ENCODE assay signal across 1 cellular context in the genomic region with DNA sequence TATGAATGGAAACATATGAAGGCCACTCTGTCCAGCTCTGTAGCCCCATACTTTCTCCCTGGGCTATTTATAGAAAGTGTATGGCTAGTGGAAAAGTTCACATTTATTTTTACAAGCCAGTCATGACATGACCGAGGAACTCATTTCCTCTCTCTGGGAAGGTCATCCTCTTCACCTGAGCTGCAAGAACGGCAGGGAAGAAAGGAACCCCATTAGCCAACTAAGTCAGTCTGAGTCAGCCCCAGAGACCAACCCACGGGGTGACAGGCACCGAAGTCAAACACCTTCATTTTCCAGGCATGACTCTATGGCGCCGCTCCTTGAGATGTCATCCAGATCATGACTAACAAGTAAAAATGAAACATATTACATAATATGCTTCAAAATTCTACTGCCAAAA.
TF ChIP-seq lines count a peak whose summit lies in the region.

No MANE protein-coding gene starts in this region.

TF ChIP-seq in HEK293, 187 proteins besides CTCF, POLR2A, EP300 and RAD21 (continued from another document):
- TF ChIP-seq, protein P1, sequence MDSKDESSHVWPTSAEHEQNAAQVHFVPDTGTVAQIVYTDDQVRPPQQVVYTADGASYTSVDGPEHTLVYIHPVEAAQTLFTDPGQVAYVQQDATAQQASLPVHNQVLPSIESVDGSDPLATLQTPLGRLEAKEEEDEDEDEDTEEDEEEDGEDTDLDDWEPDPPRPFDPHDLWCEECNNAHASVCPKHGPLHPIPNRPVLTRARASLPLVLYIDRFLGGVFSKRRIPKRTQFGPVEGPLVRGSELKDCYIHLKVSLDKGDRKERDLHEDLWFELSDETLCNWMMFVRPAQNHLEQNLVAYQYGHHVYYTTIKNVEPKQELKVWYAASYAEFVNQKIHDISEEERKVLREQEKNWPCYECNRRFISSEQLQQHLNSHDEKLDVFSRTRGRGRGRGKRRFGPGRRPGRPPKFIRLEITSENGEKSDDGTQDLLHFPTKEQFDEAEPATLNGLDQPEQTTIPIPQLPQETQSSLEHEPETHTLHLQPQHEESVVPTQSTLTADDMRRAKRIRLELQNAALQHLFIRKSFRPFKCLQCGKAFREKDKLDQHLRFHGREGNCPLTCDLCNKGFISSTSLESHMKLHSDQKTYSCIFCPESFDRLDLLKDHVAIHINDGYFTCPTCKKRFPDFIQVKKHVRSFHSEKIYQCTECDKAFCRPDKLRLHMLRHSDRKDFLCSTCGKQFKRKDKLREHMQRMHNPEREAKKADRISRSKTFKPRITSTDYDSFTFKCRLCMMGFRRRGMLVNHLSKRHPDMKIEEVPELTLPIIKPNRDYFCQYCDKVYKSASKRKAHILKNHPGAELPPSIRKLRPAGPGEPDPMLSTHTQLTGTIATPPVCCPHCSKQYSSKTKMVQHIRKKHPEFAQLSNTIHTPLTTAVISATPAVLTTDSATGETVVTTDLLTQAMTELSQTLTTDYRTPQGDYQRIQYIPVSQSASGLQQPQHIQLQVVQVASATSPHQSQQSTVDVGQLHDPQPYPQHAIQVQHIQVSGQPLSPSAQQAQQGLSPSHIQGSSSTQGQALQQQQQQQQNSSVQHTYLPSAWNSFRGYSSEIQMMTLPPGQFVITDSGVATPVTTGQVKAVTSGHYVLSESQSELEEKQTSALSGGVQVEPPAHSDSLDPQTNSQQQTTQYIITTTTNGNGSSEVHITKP (tag by site-specific recombination; IDR thresholded peaks at IDR 0.05): no peak
- no peak for TF ChIP-seq KLF7 (tag by site-specific recombination; IDR thresholded peaks at IDR 0.05; ENCODE audit: borderline replicate concordance)
TF ChIP-seq in HEK293: peak in this region for 3.
